In genomic region chr11:19934828-19935259, GRCh38 we compare ENCODE assay signal across 2 cellular contexts.
TF ChIP-seq lines count a peak whose summit lies in the region.

No MANE protein-coding gene starts in this region.

TF ChIP-seq in A549, 52 proteins besides CTCF, POLR2A, EP300 and RAD21 (continued from another document):
- no peak for TF ChIP-seq E2F6 (IDR thresholded peaks at IDR 0.05; ENCODE audit: borderline replicate concordance, low read depth)
- TF ChIP-seq CBX8 (IDR thresholded peaks at IDR 0.05): no peak

TF ChIP-seq in HepG2, 621 proteins besides CTCF, POLR2A, EP300 and RAD21:
- TF ChIP-seq, protein P1, sequence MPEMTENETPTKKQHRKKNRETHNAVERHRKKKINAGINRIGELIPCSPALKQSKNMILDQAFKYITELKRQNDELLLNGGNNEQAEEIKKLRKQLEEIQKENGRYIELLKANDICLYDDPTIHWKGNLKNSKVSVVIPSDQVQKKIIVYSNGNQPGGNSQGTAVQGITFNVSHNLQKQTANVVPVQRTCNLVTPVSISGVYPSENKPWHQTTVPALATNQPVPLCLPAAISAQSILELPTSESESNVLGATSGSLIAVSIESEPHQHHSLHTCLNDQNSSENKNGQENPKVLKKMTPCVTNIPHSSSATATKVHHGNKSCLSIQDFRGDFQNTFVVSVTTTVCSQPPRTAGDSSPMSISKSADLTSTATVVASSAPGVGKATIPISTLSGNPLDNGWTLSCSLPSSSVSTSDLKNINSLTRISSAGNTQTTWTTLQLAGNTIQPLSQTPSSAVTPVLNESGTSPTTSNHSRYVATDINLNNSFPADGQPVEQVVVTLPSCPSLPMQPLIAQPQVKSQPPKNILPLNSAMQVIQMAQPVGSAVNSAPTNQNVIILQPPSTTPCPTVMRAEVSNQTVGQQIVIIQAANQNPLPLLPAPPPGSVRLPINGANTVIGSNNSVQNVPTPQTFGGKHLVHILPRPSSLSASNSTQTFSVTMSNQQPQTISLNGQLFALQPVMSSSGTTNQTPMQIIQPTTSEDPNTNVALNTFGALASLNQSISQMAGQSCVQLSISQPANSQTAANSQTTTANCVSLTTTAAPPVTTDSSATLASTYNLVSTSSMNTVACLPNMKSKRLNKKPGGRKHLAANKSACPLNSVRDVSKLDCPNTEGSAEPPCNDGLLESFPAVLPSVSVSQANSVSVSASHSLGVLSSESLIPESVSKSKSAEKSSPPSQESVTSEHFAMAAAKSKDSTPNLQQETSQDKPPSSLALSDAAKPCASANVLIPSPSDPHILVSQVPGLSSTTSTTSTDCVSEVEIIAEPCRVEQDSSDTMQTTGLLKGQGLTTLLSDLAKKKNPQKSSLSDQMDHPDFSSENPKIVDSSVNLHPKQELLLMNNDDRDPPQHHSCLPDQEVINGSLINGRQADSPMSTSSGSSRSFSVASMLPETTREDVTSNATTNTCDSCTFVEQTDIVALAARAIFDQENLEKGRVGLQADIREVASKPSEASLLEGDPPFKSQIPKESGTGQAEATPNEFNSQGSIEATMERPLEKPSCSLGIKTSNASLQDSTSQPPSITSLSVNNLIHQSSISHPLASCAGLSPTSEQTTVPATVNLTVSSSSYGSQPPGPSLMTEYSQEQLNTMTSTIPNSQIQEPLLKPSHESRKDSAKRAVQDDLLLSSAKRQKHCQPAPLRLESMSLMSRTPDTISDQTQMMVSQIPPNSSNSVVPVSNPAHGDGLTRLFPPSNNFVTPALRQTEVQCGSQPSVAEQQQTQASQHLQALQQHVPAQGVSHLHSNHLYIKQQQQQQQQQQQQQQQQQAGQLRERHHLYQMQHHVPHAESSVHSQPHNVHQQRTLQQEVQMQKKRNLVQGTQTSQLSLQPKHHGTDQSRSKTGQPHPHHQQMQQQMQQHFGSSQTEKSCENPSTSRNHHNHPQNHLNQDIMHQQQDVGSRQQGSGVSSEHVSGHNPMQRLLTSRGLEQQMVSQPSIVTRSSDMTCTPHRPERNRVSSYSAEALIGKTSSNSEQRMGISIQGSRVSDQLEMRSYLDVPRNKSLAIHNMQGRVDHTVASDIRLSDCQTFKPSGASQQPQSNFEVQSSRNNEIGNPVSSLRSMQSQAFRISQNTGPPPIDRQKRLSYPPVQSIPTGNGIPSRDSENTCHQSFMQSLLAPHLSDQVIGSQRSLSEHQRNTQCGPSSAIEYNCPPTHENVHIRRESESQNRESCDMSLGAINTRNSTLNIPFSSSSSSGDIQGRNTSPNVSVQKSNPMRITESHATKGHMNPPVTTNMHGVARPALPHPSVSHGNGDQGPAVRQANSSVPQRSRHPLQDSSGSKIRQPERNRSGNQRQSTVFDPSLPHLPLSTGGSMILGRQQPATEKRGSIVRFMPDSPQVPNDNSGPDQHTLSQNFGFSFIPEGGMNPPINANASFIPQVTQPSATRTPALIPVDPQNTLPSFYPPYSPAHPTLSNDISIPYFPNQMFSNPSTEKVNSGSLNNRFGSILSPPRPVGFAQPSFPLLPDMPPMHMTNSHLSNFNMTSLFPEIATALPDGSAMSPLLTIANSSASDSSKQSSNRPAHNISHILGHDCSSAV (CRISPR knock-in tag; IDR thresholded peaks at IDR 0.05; ENCODE audit: borderline replicate concordance): no peak
- no peak for TF ChIP-seq CCAR2 (optimal IDR thresholded peaks at IDR 0.05; ENCODE audit: low read depth, low read length)
- TF ChIP-seq ZSCAN21 (CRISPR knock-in tag; IDR thresholded peaks at IDR 0.05; ENCODE audit: borderline replicate concordance): no peak
- TF ChIP-seq, protein P2, sequence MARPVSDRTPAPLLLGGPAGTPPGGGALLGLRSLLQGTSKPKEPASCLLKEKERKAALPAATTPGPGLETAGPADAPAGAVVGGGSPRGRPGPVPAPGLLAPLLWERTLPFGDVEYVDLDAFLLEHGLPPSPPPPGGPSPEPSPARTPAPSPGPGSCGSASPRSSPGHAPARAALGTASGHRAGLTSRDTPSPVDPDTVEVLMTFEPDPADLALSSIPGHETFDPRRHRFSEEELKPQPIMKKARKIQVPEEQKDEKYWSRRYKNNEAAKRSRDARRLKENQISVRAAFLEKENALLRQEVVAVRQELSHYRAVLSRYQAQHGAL (CRISPR knock-in tag; IDR thresholded peaks at IDR 0.05; ENCODE audit: not compliant biosample characterization): no peak
- TF ChIP-seq, protein P3, sequence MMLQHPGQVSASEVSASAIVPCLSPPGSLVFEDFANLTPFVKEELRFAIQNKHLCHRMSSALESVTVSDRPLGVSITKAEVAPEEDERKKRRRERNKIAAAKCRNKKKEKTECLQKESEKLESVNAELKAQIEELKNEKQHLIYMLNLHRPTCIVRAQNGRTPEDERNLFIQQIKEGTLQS (CRISPR knock-in tag; IDR thresholded peaks at IDR 0.05): no peak
- TF ChIP-seq CEBPB (IDR thresholded peaks at IDR 0.05; ENCODE audit: borderline replicate concordance, low read depth, low read length): 0 out of 2 replicates have a peak, but pooled peaks have one; percentile 16
- TF ChIP-seq, protein P4, sequence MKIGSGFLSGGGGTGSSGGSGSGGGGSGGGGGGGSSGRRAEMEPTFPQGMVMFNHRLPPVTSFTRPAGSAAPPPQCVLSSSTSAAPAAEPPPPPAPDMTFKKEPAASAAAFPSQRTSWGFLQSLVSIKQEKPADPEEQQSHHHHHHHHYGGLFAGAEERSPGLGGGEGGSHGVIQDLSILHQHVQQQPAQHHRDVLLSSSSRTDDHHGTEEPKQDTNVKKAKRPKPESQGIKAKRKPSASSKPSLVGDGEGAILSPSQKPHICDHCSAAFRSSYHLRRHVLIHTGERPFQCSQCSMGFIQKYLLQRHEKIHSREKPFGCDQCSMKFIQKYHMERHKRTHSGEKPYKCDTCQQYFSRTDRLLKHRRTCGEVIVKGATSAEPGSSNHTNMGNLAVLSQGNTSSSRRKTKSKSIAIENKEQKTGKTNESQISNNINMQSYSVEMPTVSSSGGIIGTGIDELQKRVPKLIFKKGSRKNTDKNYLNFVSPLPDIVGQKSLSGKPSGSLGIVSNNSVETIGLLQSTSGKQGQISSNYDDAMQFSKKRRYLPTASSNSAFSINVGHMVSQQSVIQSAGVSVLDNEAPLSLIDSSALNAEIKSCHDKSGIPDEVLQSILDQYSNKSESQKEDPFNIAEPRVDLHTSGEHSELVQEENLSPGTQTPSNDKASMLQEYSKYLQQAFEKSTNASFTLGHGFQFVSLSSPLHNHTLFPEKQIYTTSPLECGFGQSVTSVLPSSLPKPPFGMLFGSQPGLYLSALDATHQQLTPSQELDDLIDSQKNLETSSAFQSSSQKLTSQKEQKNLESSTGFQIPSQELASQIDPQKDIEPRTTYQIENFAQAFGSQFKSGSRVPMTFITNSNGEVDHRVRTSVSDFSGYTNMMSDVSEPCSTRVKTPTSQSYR (CRISPR knock-in tag; IDR thresholded peaks at IDR 0.05; ENCODE audit: borderline replicate concordance): no peak
